Comparison of ENCODE assay signal across 11 cellular contexts in the genomic region with DNA sequence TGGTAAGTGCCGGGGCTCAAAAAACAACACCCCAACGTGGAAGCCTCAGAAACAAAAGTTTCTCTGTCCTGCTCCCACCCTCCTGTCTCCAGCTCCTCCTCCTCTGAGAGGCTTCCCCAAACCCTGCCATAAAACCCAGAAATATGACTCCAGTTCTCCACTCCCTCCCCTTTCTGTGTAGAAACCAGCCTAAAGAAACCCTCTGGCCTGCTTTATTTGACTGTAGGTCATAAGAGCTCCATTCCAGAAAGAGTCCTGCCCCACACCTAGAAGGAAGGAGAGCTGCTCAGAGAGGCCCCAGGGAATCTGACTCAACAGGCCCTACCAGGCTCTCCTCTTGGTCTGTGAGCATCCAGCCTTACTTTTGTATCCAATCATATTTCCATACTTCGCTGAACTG. TPM values are rescaled to one million over a fixed set of nuclear protein-coding genes. Genes with fewer than 3 reads are reported as not detected.
DNase-seq lines count a peak whose midpoint lies in the region; ATAC-seq and TF ChIP-seq lines count a peak whose summit lies in the region.
"Had no signal": no experiment of that assay in that cellular context is flagged by ENCODE, and none has a peak within 500 bp of the region (broad histone marks: within the 10 kb centered on the region; RNA-seq: fewer than 3 reads in every experiment).

No MANE protein-coding gene starts in this region.

- no peaks in the 10 kb centered on the region for H3K36me3 Mint-ChIP-seq in HFFc6 (ENCODE audit: low read depth)

- H3K4me1 ChIP-seq in adipocyte (ENCODE audit: control insufficient read depth, insufficient read depth, low read length), result peaks cover 33% of the 10 kb centered on the region
- peaks cover 57% of the 10 kb centered on the region for H3K4me1 ChIP-seq in mucosa of stomach (ENCODE audit: control insufficient read depth, insufficient read depth, low read length)

- POLR2A ChIA-PET in AG04450 (lab: Yijun Ruan, JAX), result interaction anchor here (0.7 to 1.0 kb wide), 2 partner anchors 9 to 19 kb away, joined by 3 to 5 read pairs; a partner anchor contains a TSS

- peak overlapping the region; percentile 43 for H3K27ac ChIP-seq in AG04450 (ENCODE audit: low read depth, low read length)
- H3K27ac ChIP-seq: coronary artery, SJSA1 had no signal

- H3K9me3 ChIP-seq in AG04450 (ENCODE audit: control insufficient read depth, insufficient read depth, low read length) (peaks cover 4% of the 10 kb centered on the region; the same call in 1 of the 2 replicates), adipocyte (ENCODE audit: control insufficient read depth, low read length) (no peaks in the 10 kb centered on the region), mucosa of stomach (ENCODE audit: control insufficient read depth, low read length) (no peaks in the 10 kb centered on the region)
- H3K9me3 ChIP-seq: SJSA1 had no signal

- H3K27me3 ChIP-seq in AG04450 (ENCODE audit: control insufficient read depth, insufficient read depth, low read length) (no peaks in the 10 kb centered on the region), adipocyte (replicated peaks; ENCODE audit: control insufficient read depth, insufficient read depth, low read length) (no peaks in the 10 kb centered on the region), mucosa of stomach (ENCODE audit: control insufficient read depth, insufficient read depth, low read length) (no peaks in the 10 kb centered on the region)
- H3K27me3 ChIP-seq: SJSA1 had no signal

- H3K4me1 Mint-ChIP-seq in HFFc6 (ENCODE audit: low read depth), result peaks cover 52% of the 10 kb centered on the region

- peak overlapping the region; percentile 34; the same call in 1 of the 2 replicates for H3K27ac Mint-ChIP-seq in HFFc6

- no peak overlapping the region for H3K4me3 Mint-ChIP-seq in HFFc6

- no peaks in the 10 kb centered on the region for H3K36me3 ChIP-seq in adipocyte (ENCODE audit: control insufficient read depth, insufficient read depth, low read length, severe bottlenecking)
- H3K36me3 ChIP-seq in mucosa of stomach (ENCODE audit: control insufficient read depth, insufficient read depth, low read length), result no peaks in the 10 kb centered on the region
- H3K36me3 ChIP-seq: SJSA1 had no signal

- no peaks in the 10 kb centered on the region for H3K9me3 Mint-ChIP-seq in HFFc6

- TF ChIP-seq CTCF in AG04450 (IDR thresholded peaks at IDR 0.05; ENCODE audit: low read depth, low read length) (no peak), HFFc6 (IDR thresholded peaks at IDR 0.05) (no peak)

- ATAC-seq in GM18858 (IDR thresholded peaks at IDR 0.05; ENCODE audit: unreplicated experiment) (no peak), HG02610 (IDR thresholded peaks at IDR 0.05; ENCODE audit: unreplicated experiment) (no peak)

- H3K4me3 ChIP-seq in AG04450 (ENCODE audit: low read depth, low read length), result no peak overlapping the region
- H3K4me3 ChIP-seq in adipocyte (ENCODE audit: low read length), result no peak overlapping the region
- peak overlapping the region; percentile 81 for H3K4me3 ChIP-seq in mucosa of stomach (ENCODE audit: low read length)
- H3K4me3 ChIP-seq: coronary artery, SJSA1 had no signal

- no peaks in the 10 kb centered on the region for H3K27me3 Mint-ChIP-seq in HFFc6 (ENCODE audit: insufficient read depth)

- H3K9ac ChIP-seq in adipocyte (ENCODE audit: low read length) (no peak overlapping the region), mucosa of stomach (ENCODE audit: low read length) (peak overlapping the region; percentile 99)

- DNase-seq in AG04450 (ENCODE audit: low read depth, low spot score) (no peak), HFFc6 (peak; percentile 21), adipocyte (ENCODE audit: low read depth) (peak; percentile 58), medulla oblongata (ENCODE audit: extremely low spot score) (no peak), superior temporal gyrus (ENCODE audit: extremely low spot score) (no peak)
- DNase-seq: NCI-H2081 treated with DMSO at 0.1 percent for 48 hours had no signal

- CTCF ChIA-PET in AG04450 (lab: Charles Lee), result interaction anchor here (1.2 kb wide), 1 partner anchor 11 kb away, joined by 3 read pairs; no protein-coding TSS in a partner anchor

RNA-seq across cellular contexts. Expression of a gene that starts 0.9 kb away (rescaled TPM):
- 0.40 TPM in 1 of 2 replicates, not detected in the other for polyA plus RNA-seq in AG04450 (2011; rRNA removed)
- polyA minus RNA-seq in AG04450 (2011; rRNA and poly(A)+ RNA removed), result not detected in 2 replicates
- total RNA-seq in HFFc6 (2021; fragmentation: NEBNext Ultra II Directional; extraction: Animal tissue kit (Norgen Biotek cat#: 25700)), result not detected
- total RNA-seq: SJSA1 had no signal

RNA-seq across cellular contexts. Expression of a gene that starts 16.9 kb away (rescaled TPM):
- polyA plus RNA-seq in AG04450 (2011; rRNA removed), result 70.6 and 96.5 TPM in 2 replicates
- polyA minus RNA-seq in AG04450 (2011; rRNA and poly(A)+ RNA removed), result 25.1 and 32.7 TPM in 2 replicates
- 10 to 100 TPM; 35.5 to 41.0 (median 40.1) TPM for total RNA-seq in HFFc6 (2021; fragmentation: NEBNext Ultra II Directional; extraction: Animal tissue kit (Norgen Biotek cat#: 25700))

RNA-seq across cellular contexts. Expression of a gene that starts 23.2 kb away (rescaled TPM):
- polyA plus RNA-seq in AG04450 (2011; rRNA removed), result 14.5 and 15.4 TPM in 2 replicates
- 4.6 and 5.1 TPM in 2 replicates for polyA minus RNA-seq in AG04450 (2011; rRNA and poly(A)+ RNA removed)
- total RNA-seq in HFFc6 (2021; fragmentation: NEBNext Ultra II Directional; extraction: Animal tissue kit (Norgen Biotek cat#: 25700)), result 10 to 100 TPM; 12.7 to 19.0 (median 14.2) TPM

RNA-seq across cellular contexts. Expression of a gene that starts 52.3 kb away (rescaled TPM):
- 252 and 298 TPM in 2 replicates for polyA plus RNA-seq in AG04450 (2011; rRNA removed)
- 34.2 and 41.6 TPM in 2 replicates for polyA minus RNA-seq in AG04450 (2011; rRNA and poly(A)+ RNA removed)
- 100 to 1,000 TPM; 332 to 418 (median 364) TPM for total RNA-seq in HFFc6 (2021; fragmentation: NEBNext Ultra II Directional; extraction: Animal tissue kit (Norgen Biotek cat#: 25700))

Comparison
In these comparisons a context has a peak if more than half of its experiments do, and no peak if none do; other contexts are left out.
1. DNase-seq: peak in HFFc6 (single experiment) and adipocyte (single experiment); none in AG04450 (single experiment), medulla oblongata (single experiment) and superior temporal gyrus (single experiment).